Comparison of ENCODE assay signal across 19 cellular contexts in genomic region chr6:30583921-30584320, GRCh38. TPM values are rescaled to one million over a fixed set of nuclear protein-coding genes. Genes with fewer than 3 reads are reported as not detected.
DNase-seq lines count a peak whose midpoint lies in the region; ATAC-seq and TF ChIP-seq lines count a peak whose summit lies in the region.
"Had no signal": no experiment of that assay in that cellular context is flagged by ENCODE, and none has a peak within 500 bp of the region (broad histone marks: within the 10 kb centered on the region; RNA-seq: fewer than 3 reads in every experiment).

No MANE protein-coding gene starts in this region.

- no peaks in the 10 kb centered on the region for H3K4me1 Mint-ChIP-seq in MCF 10A (ENCODE audit: insufficient read depth, unreplicated experiment)
- peaks cover 0 to 8% (median 0%) of the 10 kb centered on the region in 7 donors for H3K4me1 Mint-ChIP-seq in naive thymus-derived CD4-positive, alpha-beta T cell

- no peaks in the 10 kb centered on the region for H3K9me3 Mint-ChIP-seq in MCF 10A (ENCODE audit: unreplicated experiment)
- peaks cover 0 to 2% (median 0%) of the 10 kb centered on the region in 11 donors for H3K9me3 Mint-ChIP-seq in naive thymus-derived CD4-positive, alpha-beta T cell
- H3K9me3 Mint-ChIP-seq: CD4-positive, alpha-beta T cell had no signal

- peaks cover 100% of the 10 kb centered on the region for H3K36me3 Mint-ChIP-seq in MCF 10A (ENCODE audit: insufficient read depth, unreplicated experiment)
- H3K36me3 Mint-ChIP-seq in naive thymus-derived CD4-positive, alpha-beta T cell, result peaks cover 15 to 59% (median 39%) of the 10 kb centered on the region in 5 donors

- no peaks in the 10 kb centered on the region for H3K27me3 Mint-ChIP-seq in MCF 10A (ENCODE audit: insufficient read depth, unreplicated experiment)
- no peaks in the 10 kb centered on the region for H3K27me3 Mint-ChIP-seq in naive thymus-derived CD4-positive, alpha-beta T cell
- H3K27me3 Mint-ChIP-seq: CD4-positive, alpha-beta T cell had no signal

- H3K27ac Mint-ChIP-seq in MCF 10A (ENCODE audit: low read depth, unreplicated experiment), result peak overlapping the region; percentile 18
- H3K27ac Mint-ChIP-seq in naive thymus-derived CD4-positive, alpha-beta T cell, result peak overlapping the region in 6 of 9 donors; percentile 28 to 85 (median 45)
- H3K27ac Mint-ChIP-seq: CD4-positive, alpha-beta T cell had no signal

- no peak for ATAC-seq in naive thymus-derived CD4-positive, alpha-beta T cell
- no peak for ATAC-seq in upper lobe of left lung (ENCODE audit: low FRiP score in 2 of 2)
- ATAC-seq in HG02571 (IDR thresholded peaks at IDR 0.05; ENCODE audit: unreplicated experiment), result no peak
- ATAC-seq: Right ventricle myocardium inferior had no signal

- H3K4me3 ChIP-seq in breast epithelium (no peak overlapping the region), astrocyte of the spinal cord (ENCODE audit: low read depth, low read length) (no peak overlapping the region), upper lobe of left lung (no peak overlapping the region)
- no peak overlapping the region for H3K4me3 ChIP-seq in naive thymus-derived CD4-positive, alpha-beta T cell (ENCODE audit: low read length)
- H3K4me3 ChIP-seq: SJSA1 had no signal

- no peak for DNase-seq in MCF 10A (ENCODE audit: unreplicated experiment)
- DNase-seq in breast epithelium (ENCODE audit: low spot score in 2 of 2), result no peak
- peak; percentile 31 for DNase-seq in astrocyte of the spinal cord (ENCODE audit: low read depth, low spot score)
- no peak for DNase-seq in naive thymus-derived CD4-positive, alpha-beta T cell
- no peak for DNase-seq in upper lobe of left lung
- no peak for DNase-seq in NAMALWA (ENCODE audit: low spot score)
- DNase-seq: CD4-positive, alpha-beta T cell; COR-L47; DMS79 treated with DMSO at 0.1 percent for 48 hours; KBM-7; NCI-H1092 treated with DMSO at 0.1 percent for 48 hours; NCI-H1436 treated with DMSO at 0.1 percent for 48 hours; NCI-H1930; NCI-H2171 treated with DMSO at 0.1 percent for 48 hours; NCI-H524 treated with DMSO at 0.1 percent for 48 hours; OCI-M1 had no signal

- H3K27me3 ChIP-seq in breast epithelium, result no peaks in the 10 kb centered on the region
- no peaks in the 10 kb centered on the region for H3K27me3 ChIP-seq in naive thymus-derived CD4-positive, alpha-beta T cell (ENCODE audit: control insufficient read depth in 2 of 2, insufficient read depth in 2 of 2, low read length in 2 of 2)
- H3K27me3 ChIP-seq in upper lobe of left lung, result no peaks in the 10 kb centered on the region
- H3K27me3 ChIP-seq: SJSA1 had no signal

- no peaks in the 10 kb centered on the region for H3K9me3 ChIP-seq in breast epithelium
- H3K9me3 ChIP-seq in naive thymus-derived CD4-positive, alpha-beta T cell (ENCODE audit: control insufficient read depth in 2 of 3, low read length in 3 of 3), result no peaks in the 10 kb centered on the region
- H3K9me3 ChIP-seq in upper lobe of left lung, result no peaks in the 10 kb centered on the region
- H3K9me3 ChIP-seq: SJSA1 had no signal

- intact Hi-C loops in MCF 10A (cut with micrococcal nuclease) (no loop called here), breast epithelium (cut with DNase I; ENCODE audit: low total_unique reads) (no loop called here)
- intact Hi-C loops in naive thymus-derived CD4-positive, alpha-beta T cell (cut with micrococcal nuclease), result no loop called here

- H3K36me3 ChIP-seq in breast epithelium, result peaks cover 17% of the 10 kb centered on the region
- H3K36me3 ChIP-seq in naive thymus-derived CD4-positive, alpha-beta T cell (ENCODE audit: control insufficient read depth in 2 of 3, insufficient read depth in 3 of 3, low read length in 3 of 3), result peaks cover 43 to 96% (median 51%) of the 10 kb centered on the region in 3 experiments
- peaks cover 74 to 100% (median 94%) of the 10 kb centered on the region in 4 donors for H3K36me3 ChIP-seq in upper lobe of left lung

- in situ Hi-C loops in astrocyte of the spinal cord (cut with HindIII; ENCODE audit: low sequenced_read_pairs), result no loop called here

- no peak for TF ChIP-seq EP300 in upper lobe of left lung (IDR thresholded peaks at IDR 0.05)

- TF ChIP-seq POLR2A in breast epithelium (IDR thresholded peaks at IDR 0.05), result no peak
- TF ChIP-seq POLR2A in upper lobe of left lung (IDR thresholded peaks at IDR 0.05), result no peak

- 83 to 85% methylated on average over 5 of the region's 5 CpGs for WGBS in upper lobe of left lung, 2 donors

- H3K27ac ChIP-seq in breast epithelium (no peak overlapping the region), upper lobe of left lung (no peak overlapping the region)
- no peak overlapping the region for H3K27ac ChIP-seq in naive thymus-derived CD4-positive, alpha-beta T cell (ENCODE audit: low read depth, low read length)
- H3K27ac ChIP-seq: SJSA1 had no signal

- no peak overlapping the region for H3K4me3 Mint-ChIP-seq in MCF 10A (ENCODE audit: unreplicated experiment)
- H3K4me3 Mint-ChIP-seq in naive thymus-derived CD4-positive, alpha-beta T cell, result no peak overlapping the region
- H3K4me3 Mint-ChIP-seq: CD4-positive, alpha-beta T cell had no signal

- CTCF ChIA-PET in MCF 10A (lab: Yijun Ruan, JAX), result interaction anchor here (0.9 kb wide), 1 partner anchor 11 kb away, joined by 6 read pairs; no protein-coding TSS in a partner anchor
- CTCF ChIA-PET in naive thymus-derived CD4-positive, alpha-beta T cell (lab: Charles Lee), result interaction anchor here (2.9 kb wide), 1 partner anchor 13 kb away, joined by 8 read pairs; no protein-coding TSS in a partner anchor

- H3K4me1 ChIP-seq in breast epithelium (no peaks in the 10 kb centered on the region), upper lobe of left lung (no peaks in the 10 kb centered on the region)
- no peaks in the 10 kb centered on the region for H3K4me1 ChIP-seq in naive thymus-derived CD4-positive, alpha-beta T cell (ENCODE audit: control insufficient read depth in 2 of 2, insufficient read depth in 2 of 2, low read length in 2 of 2)
- H3K4me1 ChIP-seq: SJSA1 had no signal

- TF ChIP-seq CTCF in MCF 10A (IDR thresholded peaks at IDR 0.05; ENCODE audit: unreplicated experiment) (no peak), breast epithelium (IDR thresholded peaks at IDR 0.05) (no peak), astrocyte of the spinal cord (IDR thresholded peaks at IDR 0.05; ENCODE audit: low read depth, low read length) (no peak), upper lobe of left lung (IDR thresholded peaks at IDR 0.05) (no peak)

- POLR2A ChIA-PET in MCF 10A (lab: Yijun Ruan, JAX), result interaction anchor here (0.9 to 1.3 kb wide), 2 partner anchors 11 to 13 kb away, joined by 3 to 4 read pairs; no protein-coding TSS in a partner anchor
- POLR2A ChIA-PET in naive thymus-derived CD4-positive, alpha-beta T cell (lab: Charles Lee), result interaction anchor here (0.6 to 1.8 kb wide), 7 partner anchors 10 to 56 kb away, joined by 3 to 6 read pairs (median 5); partner anchors contain the start of genes ABCF1 and PRR3

- BruUV-seq in MCF 10A (replicated peaks; lab: Mats Ljungman, UMichigan), result no TSS peak

RNA-seq across cellular contexts. Expression of gene ABCF1, which starts 12.7 kb away (rescaled TPM):
- 58.0 and 63.9 TPM in 2 replicates for total RNA-seq in MCF 10A (2022)
- 10 to 100 TPM; 41.0 to 55.2 (median 51.5) TPM for total RNA-seq in breast epithelium
- total RNA-seq in naive thymus-derived CD4-positive, alpha-beta T cell, result 100 to 1,000 TPM in 1 of 5 experiments, 10 to 100 TPM in 4; 65.1 to 116 (median 86.6) TPM
- 10 to 100 TPM; 25.2 to 45.5 TPM for polyA plus RNA-seq in naive thymus-derived CD4-positive, alpha-beta T cell
- 10 to 100 TPM; 41.2 to 57.6 (median 52.9) TPM for total RNA-seq in upper lobe of left lung

RNA-seq across cellular contexts. Expression of gene PRR3, which starts 26.8 kb away (rescaled TPM):
- total RNA-seq in MCF 10A (2022) (20.0 and 26.2 TPM in 2 replicates), breast epithelium (10 to 100 TPM in 2 of 3 donors, 1 to 10 TPM in 1; 9.0 to 28.4 (median 12.1) TPM), upper lobe of left lung (10 to 100 TPM in 1 of 6 donors, 1 to 10 TPM in 5; 6.0 to 13.6 (median 7.0) TPM)
- 10 to 100 TPM; 14.1 to 29.4 (median 23.3) TPM for total RNA-seq in naive thymus-derived CD4-positive, alpha-beta T cell
- polyA plus RNA-seq in naive thymus-derived CD4-positive, alpha-beta T cell, result 10 to 100 TPM; 11.1 to 14.4 TPM

RNA-seq across cellular contexts. Expression of gene GNL1, which starts 27.6 kb away (rescaled TPM):
- 69.1 and 76.8 TPM in 2 replicates for total RNA-seq in MCF 10A (2022)
- 10 to 100 TPM; 39.7 to 51.2 (median 47.5) TPM for total RNA-seq in breast epithelium
- 100 to 1,000 TPM in 2 of 5 experiments, 10 to 100 TPM in 3; 56.0 to 190 (median 73.1) TPM for total RNA-seq in naive thymus-derived CD4-positive, alpha-beta T cell
- polyA plus RNA-seq in naive thymus-derived CD4-positive, alpha-beta T cell, result 10 to 100 TPM; 27.7 to 29.6 TPM
- 10 to 100 TPM; 30.4 to 60.6 (median 51.2) TPM for total RNA-seq in upper lobe of left lung

RNA-seq across cellular contexts. Expression of gene PPP1R10, which starts 33.1 kb away (rescaled TPM):
- total RNA-seq in MCF 10A (2022) (103 and 209 TPM in 2 replicates), breast epithelium (10 to 100 TPM; 17.3 to 51.1 (median 26.5) TPM), upper lobe of left lung (10 to 100 TPM; 32.0 to 72.1 (median 50.7) TPM)
- total RNA-seq in naive thymus-derived CD4-positive, alpha-beta T cell, result 100 to 1,000 TPM; 108 to 286 (median 146) TPM
- 10 to 100 TPM; 21.6 to 23.6 TPM for polyA plus RNA-seq in naive thymus-derived CD4-positive, alpha-beta T cell

RNA-seq across cellular contexts. Expression of gene MRPS18B, which starts 33.7 kb away (rescaled TPM):
- total RNA-seq in MCF 10A (2022), result 120 and 127 TPM in 2 replicates
- total RNA-seq in breast epithelium, result 10 to 100 TPM; 42.1 to 70.8 (median 52.4) TPM
- total RNA-seq in naive thymus-derived CD4-positive, alpha-beta T cell, result 10 to 100 TPM; 20.4 to 51.2 (median 47.7) TPM
- 100 to 1,000 TPM; 145 to 169 TPM for polyA plus RNA-seq in naive thymus-derived CD4-positive, alpha-beta T cell
- 10 to 100 TPM; 23.0 to 62.5 (median 45.7) TPM for total RNA-seq in upper lobe of left lung
